ENCODE assay signal across 9 cellular contexts in the genomic region with DNA sequence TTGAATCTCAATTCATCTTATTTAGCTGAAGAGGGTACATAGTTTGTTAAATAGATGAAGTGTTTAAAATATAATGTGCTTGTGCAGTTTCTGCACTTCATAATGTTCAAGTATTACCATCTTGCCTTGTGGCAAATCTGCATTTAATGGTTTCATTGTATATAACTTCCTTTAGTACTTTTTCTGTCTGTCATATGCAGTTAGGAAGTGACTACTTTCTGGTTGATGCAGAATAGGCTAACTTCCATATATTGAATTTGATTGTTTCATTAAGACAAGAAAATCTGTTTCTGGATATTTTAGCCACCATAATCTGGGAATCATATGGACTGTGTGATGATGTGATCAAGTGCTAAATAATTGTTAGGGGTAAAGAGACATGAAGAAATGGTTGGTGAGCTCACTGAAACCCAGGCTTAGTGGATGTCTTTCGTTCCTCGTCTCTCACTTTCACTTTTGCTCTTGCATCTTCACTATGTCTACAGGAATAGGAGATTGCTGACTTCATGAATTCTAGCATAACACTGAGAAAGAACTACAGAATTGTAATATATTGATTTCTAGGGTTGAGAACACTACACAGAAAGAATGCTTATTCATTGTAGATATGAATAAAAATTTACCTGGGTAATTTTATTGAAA. TPM values are rescaled to one million over a fixed set of nuclear protein-coding genes. Genes with fewer than 3 reads are reported as not detected.
A peak's percentile ranks its signal among the peaks of the same experiment; 100 is the strongest.
DNase-seq lines count a peak whose midpoint lies in the region; ATAC-seq, FAIRE-seq and TF ChIP-seq lines count a peak whose summit lies in the region.
"Had no signal": no experiment of that assay in that cellular context is flagged by ENCODE, and none has a peak within 500 bp of the region (broad histone marks: within the 10 kb centered on the region; RNA-seq: fewer than 3 reads in every experiment).

No MANE protein-coding gene starts in this region.

- TF ChIP-seq RAD21 in HepG2 (CRISPR knock-in tag; IDR thresholded peaks at IDR 0.05), result no peak

- BruUV-seq in HepG2 (replicated peaks; lab: Mats Ljungman, UMichigan), result no TSS peak

- TF ChIP-seq POLR2A in HepG2 (IDR thresholded peaks at IDR 0.05; ENCODE audit: insufficient read depth in 1 of 2, low read depth in 2 of 2, low read length in 2 of 2), result no peak

- H3K36me3 Mint-ChIP-seq in activated T-cell treated with anti-CD3 and anti-CD28 coated beads, Interleukin-2, amount 50 U/mL, for 4 hours (ENCODE audit: insufficient read depth), result no peaks in the 10 kb centered on the region
- H3K36me3 Mint-ChIP-seq in T-helper 17 cell (ENCODE audit: low read depth), result no peaks in the 10 kb centered on the region

- CTCF ChIA-PET in HepG2 (lab: Yijun Ruan, JAX; ENCODE audit: low intra/inter-chr PET ratio, low total read pairs), result no interaction called here

- in situ Hi-C loops in HepG2 (cut with HindIII; ENCODE audit: extremely low pct_ligation_motif_present, low pct_unique_long_range_greater_than_20kb), result no loop called here

- H3K4me3 ChIP-seq in HepG2 (replicated peaks in 1 of 3; ENCODE audit: insufficient read depth in 1 of 3, low read depth in 2 of 3, low read length in 3 of 3), result peak overlapping the region; percentile 16 to 44 (median 35); a peak in 5 of 6 replicates

- H3K9me3 Mint-ChIP-seq in activated T-cell treated with anti-CD3 and anti-CD28 coated beads, Interleukin-2, amount 50 U/mL, for 4 hours, result no peaks in the 10 kb centered on the region

- H3K4me3 Mint-ChIP-seq in activated T-cell treated with anti-CD3 and anti-CD28 coated beads, Interleukin-2, amount 50 U/mL, for 4 hours, result peak overlapping the region; percentile 80
- peak overlapping the region; percentile 85 for H3K4me3 Mint-ChIP-seq in T-helper 17 cell

- no peaks in the 10 kb centered on the region for H4K20me1 ChIP-seq in HepG2 (ENCODE audit: insufficient read depth, low read length)

- WGBS in HepG2 (ENCODE audit: low lambda C conversion rate), result 0% methylated on average over 2 of the region's 2 CpGs

- POLR2A ChIA-PET in HepG2 (lab: Yijun Ruan, JAX), result no interaction called here

- peak overlapping the region; percentile 58 for H3K4me2 ChIP-seq in HepG2 (ENCODE audit: low read depth, low read length)

- H3K27ac ChIP-seq in HepG2 (ENCODE audit: extremely low read length, insufficient read depth, low read length), result no peak overlapping the region
- H3K27ac ChIP-seq in caudate nucleus (ENCODE audit: low read depth, low read length), result no peak overlapping the region
- H3K27ac ChIP-seq in substantia nigra (ENCODE audit: low read depth, low read length, poor library complexity, severe bottlenecking), result no peak overlapping the region

- H3K27me3 Mint-ChIP-seq in activated T-cell treated with anti-CD3 and anti-CD28 coated beads, Interleukin-2, amount 50 U/mL, for 4 hours (ENCODE audit: low read depth), result peaks cover 24% of the 10 kb centered on the region
- H3K27me3 Mint-ChIP-seq in T-helper 17 cell, result peaks cover 24% of the 10 kb centered on the region

- H3K27ac Mint-ChIP-seq in T-helper 17 cell, result peak overlapping the region; percentile 76

- peak; percentile 58 to 69 for ATAC-seq in activated T-cell treated with anti-CD3 and anti-CD28 coated beads, Interleukin-2, amount 50 U/mL, for 4 hours
- peak; percentile 49 for ATAC-seq in HG03135 (IDR thresholded peaks at IDR 0.05; ENCODE audit: unreplicated experiment)
- ATAC-seq in T-helper 17 cell, result peak; percentile 35
- no peak for ATAC-seq in HepG2

- H2AFZ ChIP-seq in HepG2 (ENCODE audit: low read length), result peak overlapping the region; percentile 35

- TF ChIP-seq EP300 in HepG2 (IDR thresholded peaks at IDR 0.05; ENCODE audit: low read depth in 2 of 2, low read length in 2 of 2) (no peak), HepG2 (CRISPR knock-in tag; IDR thresholded peaks at IDR 0.05; ENCODE audit: borderline replicate concordance) (no peak)

- H3K27me3 ChIP-seq in HepG2 (ENCODE audit: control insufficient read depth in 1 of 2, insufficient read depth in 2 of 2, low read length in 2 of 2), result no peaks in the 10 kb centered on the region

- intact Hi-C loops in HepG2 (cut with micrococcal nuclease; ENCODE audit: unreplicated experiment), result no loop called here

- no peaks in the 10 kb centered on the region for H3K79me2 ChIP-seq in HepG2 (ENCODE audit: insufficient read depth, low read length)

- no peak for FAIRE-seq in HepG2 (lab: Jason Lieb, UNC)
- FAIRE-seq: G401.6 had no signal

- DNase-seq in activated T-cell treated with anti-CD3 and anti-CD28 coated beads, Interleukin-2, amount 50 U/mL, for 4 hours, result no peak
- no peak for DNase-seq in activated T-cell treated with anti-CD3 and anti-CD28 coated beads, Interleukin-2, amount 50 U/mL, for 1 hour
- DNase-seq in T-helper 17 cell, result no peak
- DNase-seq in HepG2 (ENCODE audit: low spot score), result no peak
- no peak for DNase-seq in caudate nucleus (lab: John Stamatoyannopoulos, UW)
- DNase-seq in substantia nigra (lab: John Stamatoyannopoulos, UW), result no peak
- no peak for DNase-seq in COLO668 (lab: John Stamatoyannopoulos, UW; ENCODE audit: unreplicated experiment)

- peaks cover 25% of the 10 kb centered on the region for H3K4me1 ChIP-seq in HepG2 (ENCODE audit: insufficient read depth, low read length)

- TF ChIP-seq CTCF in HepG2 (CRISPR knock-in tag; IDR thresholded peaks at IDR 0.05), result no peak

- H3K36me3 ChIP-seq in HepG2 (replicated peaks in 1 of 2; ENCODE audit: control insufficient read depth in 1 of 2, insufficient read depth in 2 of 2, low read length in 2 of 2), result no peaks in the 10 kb centered on the region

- no peak overlapping the region for H3K9ac ChIP-seq in HepG2 (ENCODE audit: insufficient read depth, low read depth, low read length)

- no peaks in the 10 kb centered on the region for H3K9me3 ChIP-seq in T-helper 17 cell (ENCODE audit: control insufficient read depth, low read length, poor library complexity, severe bottlenecking)
- H3K9me3 ChIP-seq in HepG2 (ENCODE audit: low read length), result no peaks in the 10 kb centered on the region

- H3K4me1 Mint-ChIP-seq in activated T-cell treated with anti-CD3 and anti-CD28 coated beads, Interleukin-2, amount 50 U/mL, for 4 hours (ENCODE audit: low read depth), result peaks cover 20% of the 10 kb centered on the region
- peaks cover 20% of the 10 kb centered on the region for H3K4me1 Mint-ChIP-seq in T-helper 17 cell

TF ChIP-seq in HepG2, 621 proteins besides CTCF, POLR2A, EP300 and RAD21:
- TF ChIP-seq MAFK (conservative IDR thresholded peaks at IDR 0.05 in 1 of 2, IDR thresholded peaks at IDR 0.05 in 1 of 2; ENCODE audit: low read length in 2 of 2), result 0 out of 4 replicates have a peak, but pooled peaks of 1 of the 2 experiments have one; percentile 13
- TF ChIP-seq, protein P1, sequence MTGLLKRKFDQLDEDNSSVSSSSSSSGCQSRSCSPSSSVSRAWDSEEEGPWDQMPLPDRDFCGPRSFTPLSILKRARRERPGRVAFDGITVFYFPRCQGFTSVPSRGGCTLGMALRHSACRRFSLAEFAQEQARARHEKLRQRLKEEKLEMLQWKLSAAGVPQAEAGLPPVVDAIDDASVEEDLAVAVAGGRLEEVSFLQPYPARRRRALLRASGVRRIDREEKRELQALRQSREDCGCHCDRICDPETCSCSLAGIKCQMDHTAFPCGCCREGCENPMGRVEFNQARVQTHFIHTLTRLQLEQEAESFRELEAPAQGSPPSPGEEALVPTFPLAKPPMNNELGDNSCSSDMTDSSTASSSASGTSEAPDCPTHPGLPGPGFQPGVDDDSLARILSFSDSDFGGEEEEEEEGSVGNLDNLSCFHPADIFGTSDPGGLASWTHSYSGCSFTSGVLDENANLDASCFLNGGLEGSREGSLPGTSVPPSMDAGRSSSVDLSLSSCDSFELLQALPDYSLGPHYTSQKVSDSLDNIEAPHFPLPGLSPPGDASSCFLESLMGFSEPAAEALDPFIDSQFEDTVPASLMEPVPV (CRISPR knock-in tag; IDR thresholded peaks at IDR 0.05), result no peak

RNA-seq across cellular contexts. Expression of a gene that starts 3.5 kb away (rescaled TPM):
- total RNA-seq in activated T-cell treated with anti-CD3 and anti-CD28 coated beads, Interleukin-2, amount 50 U/mL, for 4 hours, result under 1 TPM in 2 of 3 donors, not detected in 1; 0.19 to 0.30 TPM
- under 1 TPM in 1 of 2 donors, not detected in 1; 0.52 TPM for total RNA-seq in T-helper 17 cell
- 1.7 and 2.3 TPM in 2 replicates for total RNA-seq in HepG2 (2016; rRNA removed; fragmentation: Illumina TruSeq; extraction: Trizol)
- 0.40 and 0.44 TPM in 2 replicates for total RNA-seq in HepG2 (2016; cell fraction: cytosol; rRNA removed; fragmentation: Illumina TruSeq; extraction: Trizol; ENCODE audit: low read depth)
- total RNA-seq in HepG2 (2016; cell fraction: insoluble cytoplasmic fraction; rRNA removed; fragmentation: Illumina TruSeq; extraction: Trizol), result 1.5 and 2.4 TPM in 2 replicates
- 0.65 TPM in 2 replicates for total RNA-seq in HepG2 (2016; cell fraction: membrane; rRNA removed; fragmentation: Illumina TruSeq; extraction: Trizol)
- 1.7 and 2.2 TPM in 2 replicates for total RNA-seq in HepG2 (2016; cell fraction: nucleus; rRNA removed; fragmentation: Illumina TruSeq; extraction: Trizol)
- polyA plus RNA-seq in HepG2 (2011; rRNA removed), result 0.14 and 0.22 TPM in 2 replicates
- 0.05 and 0.07 TPM in 2 replicates for polyA plus RNA-seq in HepG2 (2011; cell fraction: cytosol; rRNA removed)
- polyA plus RNA-seq in HepG2 (2011; cell fraction: nucleus; rRNA removed), result 0.57 TPM in 1 of 2 replicates, not detected in the other
- 0.44 and 1.1 TPM in 2 replicates for polyA plus RNA-seq in HepG2 (2012)
- 0.33 and 0.57 TPM in 2 replicates for polyA plus RNA-seq in HepG2 (2016; cell fraction: cytosol; fragmentation: Illumina TruSeq; extraction: Trizol; ENCODE audit: low read depth)
- polyA plus RNA-seq in HepG2 (2016; cell fraction: insoluble cytoplasmic fraction; fragmentation: Illumina TruSeq; extraction: Trizol; ENCODE audit: low read depth), result 3.3 and 3.6 TPM in 2 replicates
- polyA plus RNA-seq in HepG2 (2016; cell fraction: membrane; fragmentation: Illumina TruSeq; extraction: Trizol; ENCODE audit: low read depth), result 0.62 TPM in 2 replicates
- polyA plus RNA-seq in HepG2 (2016; cell fraction: nucleus; fragmentation: Illumina TruSeq; extraction: Trizol; ENCODE audit: insufficient read depth, low read depth), result 1.4 and 2.9 TPM in 2 replicates
- polyA minus RNA-seq in HepG2 (2011; rRNA and poly(A)+ RNA removed; ENCODE audit: low replicate concordance), result not detected in 2 replicates
- 0.30 and 0.53 TPM in 2 replicates for polyA minus RNA-seq in HepG2 (2011; cell fraction: cytosol; rRNA and poly(A)+ RNA removed)
- 0.87 and 1.0 TPM in 2 replicates for polyA minus RNA-seq in HepG2 (2011; cell fraction: nucleus; rRNA and poly(A)+ RNA removed)
